In the genomic region with DNA sequence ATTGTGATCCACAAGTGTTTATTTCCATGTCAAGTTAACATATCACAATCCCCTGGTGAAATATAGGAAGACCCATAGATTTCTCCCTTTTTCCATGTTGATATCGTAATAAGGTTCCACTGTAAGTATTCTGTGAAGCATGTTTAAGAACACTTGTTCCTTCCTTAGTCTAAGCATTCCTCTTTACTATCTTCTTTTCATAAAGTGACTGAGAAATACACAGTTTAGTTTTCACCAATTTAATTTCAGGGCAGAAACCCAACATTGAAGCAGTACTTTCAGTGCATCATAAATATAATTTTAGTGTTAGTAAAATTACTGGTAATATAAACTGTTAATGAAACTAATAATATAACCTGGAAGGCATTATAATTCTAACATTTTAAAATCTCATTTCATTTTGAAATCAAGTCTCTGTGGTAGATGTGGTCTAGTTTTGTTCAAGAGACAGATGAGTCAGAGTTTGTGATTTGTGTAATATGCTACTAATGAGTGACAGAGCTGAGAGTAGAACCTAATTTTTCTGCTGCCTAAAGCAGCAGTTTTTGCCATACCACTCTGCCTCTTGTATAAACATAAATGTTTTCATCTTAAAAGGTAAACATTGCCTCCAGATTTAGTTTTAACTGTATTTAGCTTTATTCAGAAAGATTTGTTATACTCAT, we compare ENCODE assay signal across 9 cellular contexts.
DNase-seq lines count a peak whose midpoint lies in the region; ATAC-seq and TF ChIP-seq lines count a peak whose summit lies in the region.
"Had no signal": no experiment of that assay in that cellular context is flagged by ENCODE, and none has a peak within 500 bp of the region (broad histone marks: within the 10 kb centered on the region; RNA-seq: fewer than 3 reads in every experiment).

No MANE protein-coding gene starts in this region.

- TF ChIP-seq CTCF in neural crest cell (conservative IDR thresholded peaks at IDR 0.05) (no peak), type B pancreatic cell (conservative IDR thresholded peaks at IDR 0.05) (no peak)

- H3K9me3 Mint-ChIP-seq in neural crest cell = no peaks in the 10 kb centered on the region
- H3K9me3 Mint-ChIP-seq in type B pancreatic cell = no peaks in the 10 kb centered on the region

- H3K27me3 Mint-ChIP-seq in neural crest cell (ENCODE audit: low read depth) = no peaks in the 10 kb centered on the region
- no peaks in the 10 kb centered on the region for H3K27me3 Mint-ChIP-seq in type B pancreatic cell

- H3K27ac Mint-ChIP-seq in neural crest cell (ENCODE audit: unreplicated experiment) (peak overlapping the region; percentile 67), type B pancreatic cell (no peak overlapping the region)

- H3K4me3 Mint-ChIP-seq in neural crest cell (no peak overlapping the region), type B pancreatic cell (no peak overlapping the region)

- H3K4me1 Mint-ChIP-seq in neural crest cell = no peaks in the 10 kb centered on the region
- no peaks in the 10 kb centered on the region for H3K4me1 Mint-ChIP-seq in type B pancreatic cell (ENCODE audit: unreplicated experiment)

- H3K36me3 Mint-ChIP-seq in neural crest cell (ENCODE audit: low read depth) (peaks cover 13% of the 10 kb centered on the region), type B pancreatic cell (peaks cover 19% of the 10 kb centered on the region)

- ATAC-seq in GM18873 (IDR thresholded peaks at IDR 0.05; ENCODE audit: low FRiP score, unreplicated experiment) (peak; percentile 93), HG02763 (IDR thresholded peaks at IDR 0.05; ENCODE audit: unreplicated experiment) (peak; percentile 57), SK-N-SH treated with all-trans-retinoic acid at 6 μM for 48 hours (peak; percentile 55; the same call in 2 of the 3 replicates)

- DNase-seq in neural crest cell (ENCODE audit: low read depth, low spot score) (no peak), DMS53 (lab: John Stamatoyannopoulos, UW) (no peak), type B pancreatic cell (ENCODE audit: extremely low spot score, unreplicated experiment) (no peak)
- DNase-seq in activated CD4-positive, alpha-beta T cell treated with anti-CD3 and anti-CD28 coated beads for 4 hours = no peak
- DNase-seq: MG63, SJCRH30 had no signal

TF ChIP-seq in SK-N-SH treated with all-trans-retinoic acid at 6 μM for 48 hours, 23 proteins besides CTCF, POLR2A, EP300 and RAD21:
- TF ChIP-seq ESRRG (CRISPR knock-in tag; IDR thresholded peaks at IDR 0.05) (no peak), ISL1 (CRISPR knock-in tag; IDR thresholded peaks at IDR 0.05) (no peak), ZNF565 (CRISPR knock-in tag; conservative IDR thresholded peaks at IDR 0.05; ENCODE audit: low read depth) (no peak), ZNF70 (CRISPR knock-in tag; IDR thresholded peaks at IDR 0.05) (no peak), BACH2 (CRISPR knock-in tag; IDR thresholded peaks at IDR 0.05; ENCODE audit: borderline replicate concordance) (no peak), ARNTL (CRISPR knock-in tag; IDR thresholded peaks at IDR 0.05; ENCODE audit: borderline replicate concordance, low read depth) (no peak), ZFP3 (CRISPR knock-in tag; IDR thresholded peaks at IDR 0.05) (no peak), TSHZ2 (CRISPR knock-in tag; IDR thresholded peaks at IDR 0.05) (no peak)
